In genomic region chr6:5999688-6000608, GRCh38 we compare ENCODE assay signal across 11 cellular contexts. TPM values are rescaled to one million over a fixed set of nuclear protein-coding genes. Genes with fewer than 3 reads are reported as not detected.
DNase-seq lines count a peak whose midpoint lies in the region; ATAC-seq and TF ChIP-seq lines count a peak whose summit lies in the region.
"Had no signal": no experiment of that assay in that cellular context is flagged by ENCODE, and none has a peak within 500 bp of the region (broad histone marks: within the 10 kb centered on the region; RNA-seq: fewer than 3 reads in every experiment).

No MANE protein-coding gene starts in this region.

- H3K4me1 ChIP-seq in lower lobe of right lung (peaks cover 52% of the 10 kb centered on the region), adrenal gland (replicated peaks in 1 of 2) (peaks cover 10 to 32% of the 10 kb centered on the region in 2 donors)

- intact Hi-C loops in Right ventricle myocardium superior (cut with DNase I), result no loop called here
- intact Hi-C loops in left cardiac atrium (cut with DNase I), result no loop called here
- intact Hi-C loops in lower lobe of right lung (cut with DNase I), result no loop called here
- intact Hi-C loops in adrenal gland (cut with DNase I), result no loop called here

- H3K9me3 Mint-ChIP-seq in brain (peaks cover 5 to 15% (median 9%) of the 10 kb centered on the region in 5 experiments), type B pancreatic cell (peaks cover 9% of the 10 kb centered on the region)

- H3K4me3 ChIP-seq in lower lobe of right lung, result no peak overlapping the region
- no peak overlapping the region for H3K4me3 ChIP-seq in adrenal gland

- H3K36me3 Mint-ChIP-seq in brain (peaks cover 14% of the 10 kb centered on the region), type B pancreatic cell (peaks cover 3% of the 10 kb centered on the region)

- peak overlapping the region; percentile 41 for H3K27ac ChIP-seq in lower lobe of right lung
- H3K27ac ChIP-seq in adrenal gland, result no peak overlapping the region
- H3K27ac ChIP-seq: ascending aorta, VCaP had no signal

- ATAC-seq in Right ventricle myocardium superior (ENCODE audit: poor library complexity) (no peak), left cardiac atrium (no peak), lower lobe of right lung (no peak)

- H3K36me3 ChIP-seq in lower lobe of right lung (no peaks in the 10 kb centered on the region), adrenal gland (replicated peaks in 1 of 2) (no peaks in the 10 kb centered on the region)
- H3K36me3 ChIP-seq: ascending aorta had no signal

- H3K9me3 ChIP-seq in lower lobe of right lung (no peaks in the 10 kb centered on the region), adrenal gland (replicated peaks in 1 of 3) (no peaks in the 10 kb centered on the region)
- H3K9me3 ChIP-seq: ascending aorta had no signal

- H3K27me3 Mint-ChIP-seq in brain (peaks cover 100% of the 10 kb centered on the region), type B pancreatic cell (peaks cover 98% of the 10 kb centered on the region)

- peaks cover 82% of the 10 kb centered on the region for H3K4me1 Mint-ChIP-seq in brain
- H3K4me1 Mint-ChIP-seq in type B pancreatic cell (ENCODE audit: unreplicated experiment), result peaks cover 30% of the 10 kb centered on the region

- H3K27ac Mint-ChIP-seq in brain, result peak overlapping the region; percentile 40 to 97 (median 76)
- peak overlapping the region; percentile 29 for H3K27ac Mint-ChIP-seq in type B pancreatic cell

- no peak for TF ChIP-seq CTCF in brain (conservative IDR thresholded peaks at IDR 0.05)
- TF ChIP-seq CTCF in lower lobe of right lung (IDR thresholded peaks at IDR 0.05), result no peak
- no peak for TF ChIP-seq CTCF in type B pancreatic cell (conservative IDR thresholded peaks at IDR 0.05)
- no peak for TF ChIP-seq CTCF in adrenal gland (IDR thresholded peaks at IDR 0.05)

- H3K27me3 ChIP-seq in lower lobe of right lung (ENCODE audit: low read depth) (peaks cover 99% of the 10 kb centered on the region), adrenal gland (peaks cover 89% of the 10 kb centered on the region)

- DNase-seq in Right ventricle myocardium superior (peak; percentile 44), left cardiac atrium (no peak), lower lobe of right lung (no peak), type B pancreatic cell (ENCODE audit: extremely low spot score, unreplicated experiment) (no peak), NCI-H1105 (lab: John Stamatoyannopoulos, UW) (no peak), adrenal gland (no peak)
- no peak for DNase-seq in activated CD4-positive, CD25-positive, alpha-beta regulatory T cell treated with anti-CD3 and anti-CD28 coated beads, Interleukin-2, amount 50 U/mL, for 72 hours
- DNase-seq: NCI-H1436 treated with DMSO at 0.1 percent for 48 hours had no signal

- no peak for TF ChIP-seq POLR2A in adrenal gland (IDR thresholded peaks at IDR 0.05)

- H3K4me3 Mint-ChIP-seq in brain (peak overlapping the region; percentile 68 to 97 (median 81)), type B pancreatic cell (peak overlapping the region; percentile 49)

- WGBS in adrenal gland, 4 donors, result 34 to 44% (median 36%) methylated on average over 34 of the region's 34 CpGs

RNA-seq across cellular contexts. Expression of gene NRN1, which starts 6.8 kb away (rescaled TPM):
- total RNA-seq in Right ventricle myocardium superior, result 12.6 TPM
- total RNA-seq in left cardiac atrium, result 10 to 100 TPM; 12.8 to 18.1 TPM
- 44.2 TPM for polyA plus RNA-seq in brain (ENCODE audit: insufficient read depth, low read depth, low replicate concordance)
- total RNA-seq in lower lobe of right lung, result 15.0 TPM
- 0.48 and 6.3 TPM in 2 replicates for total RNA-seq in type B pancreatic cell (ENCODE audit: low replicate concordance)
- 1 to 10 TPM; 1.1 to 7.4 (median 5.4) TPM for total RNA-seq in adrenal gland
- polyA plus RNA-seq in adrenal gland, result 10 to 100 TPM in 1 of 3 donors, 1 to 10 TPM in 2; 2.7 to 13.6 (median 6.4) TPM
